8 cellular contexts compared by ENCODE assay signal in genomic region chr17:73165616-73166404, GRCh38. TPM values are rescaled to one million over a fixed set of nuclear protein-coding genes. Genes with fewer than 3 reads are reported as not detected.
DNase-seq lines count a peak whose midpoint lies in the region; ATAC-seq, FAIRE-seq and TF ChIP-seq lines count a peak whose summit lies in the region.

No MANE protein-coding gene starts in this region.

- POLR2A ChIA-PET in A549 (lab: Yijun Ruan, JAX) = no interaction called here

- 0 out of 6 replicates have a peak overlapping the region, but pooled peaks of 1 of the 2 experiments have one; percentile 5 for H3K27ac ChIP-seq in A549
- H3K27ac ChIP-seq in right lobe of liver = no peak overlapping the region
- peak overlapping the region; percentile 27 for H3K27ac ChIP-seq in vagina

- ATAC-seq in A549 (peak; percentile 2 to 44; a peak in 3 of 6 replicates), right lobe of liver (peak in 3 of 4 donors; percentile 8 to 36 (median 17)), GM18907 (IDR thresholded peaks at IDR 0.05; ENCODE audit: unreplicated experiment) (no peak)

- in situ Hi-C loops in GM13976 (cut with MboI; ENCODE audit: low sequenced_read_pairs, unreplicated experiment) = no loop called here

- H3K4me1 Mint-ChIP-seq in brain = peaks cover 43% of the 10 kb centered on the region

- peak overlapping the region; percentile 86 to 96 (median 91) for H3K4me3 Mint-ChIP-seq in brain

- H3K4me3 ChIP-seq in A549 (peak overlapping the region; percentile 56), right lobe of liver (peak overlapping the region; percentile 23 to 36 (median 29)), vagina (peak overlapping the region; percentile 37 to 49)

- no peak for FAIRE-seq in A549 (lab: Jason Lieb, UNC)

- TF ChIP-seq RAD21 in A549 (conservative IDR thresholded peaks at IDR 0.05 in 1 of 2, IDR thresholded peaks at IDR 0.05 in 1 of 2) = no peak

- intact Hi-C loops in right lobe of liver (cut with DNase I) (no loop called here), vagina (cut with DNase I) (no loop called here)

- peaks cover 26% of the 10 kb centered on the region for H3K36me3 Mint-ChIP-seq in brain

- peak overlapping the region; percentile 54 to 95 (median 85) for H3K27ac Mint-ChIP-seq in brain

- CTCF ChIA-PET in A549 (lab: Yijun Ruan, JAX) = interaction anchor here (0.9 to 12.0 kb wide), 8 partner anchors 9 to 609 kb away, joined by 3 to 205 read pairs (median 12); no protein-coding TSS in a partner anchor

- H3K27me3 Mint-ChIP-seq in brain = peaks cover 81% of the 10 kb centered on the region

- DNase-seq in A549 (ENCODE audit: low read depth in 1 of 2, low spot score in 1 of 2) = no peak
- peak; percentile 45 for DNase-seq in GM13976 (ENCODE audit: low spot score)
- no peak for DNase-seq in right lobe of liver
- DNase-seq in vagina (ENCODE audit: extremely low spot score in 2 of 2) = no peak
- DNase-seq in RKO (ENCODE audit: low spot score) = no peak
- no peak for DNase-seq in activated gamma-delta T cell (lab: John Stamatoyannopoulos, UW)

- TF ChIP-seq CTCF in A549 (IDR thresholded peaks at IDR 0.05) (no peak), GM13976 (IDR thresholded peaks at IDR 0.05; ENCODE audit: borderline replicate concordance, control extremely low read depth, extremely low read depth, insufficient read depth, missing control alignments) (no peak), brain (conservative IDR thresholded peaks at IDR 0.05) (no peak), right lobe of liver (IDR thresholded peaks at IDR 0.05) (no peak), vagina (IDR thresholded peaks at IDR 0.05) (no peak)

- H3K9me3 ChIP-seq in A549 (no peaks in the 10 kb centered on the region), right lobe of liver (no peaks in the 10 kb centered on the region), vagina (no peaks in the 10 kb centered on the region)

- H3K36me3 ChIP-seq in right lobe of liver (no peaks in the 10 kb centered on the region), vagina (no peaks in the 10 kb centered on the region)

- peak overlapping the region; percentile 99 for H3K4me2 ChIP-seq in A549

- TF ChIP-seq POLR2A in A549 (IDR thresholded peaks at IDR 0.05; ENCODE audit: low read length) (no peak), right lobe of liver (IDR thresholded peaks at IDR 0.05) (no peak), vagina (IDR thresholded peaks at IDR 0.05) (no peak)

- H3K27me3 ChIP-seq in right lobe of liver (no peaks in the 10 kb centered on the region), vagina (peaks cover 6% of the 10 kb centered on the region)

- peaks cover 27% of the 10 kb centered on the region for H3K4me1 ChIP-seq in A549
- peaks cover 0 to 25% (median 0%) of the 10 kb centered on the region in 4 donors for H3K4me1 ChIP-seq in right lobe of liver
- peaks cover 30% of the 10 kb centered on the region for H3K4me1 ChIP-seq in vagina

- no peak for TF ChIP-seq EP300 in A549 (IDR thresholded peaks at IDR 0.05)

- WGBS in A549 (ENCODE audit: missing lambda C conversion rate) = 3% methylated on average over 42 of the region's 51 CpGs
- WGBS in right lobe of liver (ENCODE audit: insufficient coverage, low coverage, low lambda C conversion rate, missing lambda C conversion rate) = 2% methylated on average over 15 of the region's 51 CpGs

- peaks cover 0 to 2% (median 0%) of the 10 kb centered on the region in 5 experiments for H3K9me3 Mint-ChIP-seq in brain

TF ChIP-seq in A549, 52 proteins besides CTCF, POLR2A, EP300 and RAD21:
- TF ChIP-seq ZSCAN20 (CRISPR knock-in tag; IDR thresholded peaks at IDR 0.05) = no peak
- TF ChIP-seq CEBPB (IDR thresholded peaks at IDR 0.05) = no peak
- no peak for TF ChIP-seq NR3C1 (IDR thresholded peaks at IDR 0.05)
- no peak for TF ChIP-seq BHLHE40 (IDR thresholded peaks at IDR 0.05; ENCODE audit: low read depth, low read length)
- 0 out of 2 replicates have a peak, but pooled peaks have one; percentile 44 for TF ChIP-seq RNF2 (IDR thresholded peaks at IDR 0.05; ENCODE audit: borderline replicate concordance, low read depth)
- no peak for TF ChIP-seq EHMT2 (IDR thresholded peaks at IDR 0.05; ENCODE audit: low read depth)
- no peak for TF ChIP-seq HES2 (IDR thresholded peaks at IDR 0.05)

RNA-seq across cellular contexts. Expression of gene SSTR2, which starts 1.0 kb away (rescaled TPM):
- polyA plus RNA-seq in A549 (2011; rRNA removed) (0.04 and 0.07 TPM in 2 replicates), A549 (2017; fragmentation: RNase III; extraction: RNeasy Plus Mini Kit Qiagen cat#74134 plus additional on column Dnase treatment) (0.04 to 0.13 TPM (median 0.04 TPM) in 3 replicates), brain (ENCODE audit: insufficient read depth, low read depth, low replicate concordance) (7.7 TPM)
- 0.03 TPM in 2 replicates for polyA plus RNA-seq in A549 (2012; cell fraction: cytosol; rRNA removed)
- 0.01 and 0.04 TPM in 2 replicates for polyA plus RNA-seq in A549 (2012; cell fraction: nucleus; rRNA removed)
- polyA minus RNA-seq in A549 (2011; rRNA and poly(A)+ RNA removed) = 0.10 and 0.17 TPM in 2 replicates
- total RNA-seq in right lobe of liver (1 to 10 TPM in 1 of 6 experiments, under 1 TPM in 5; 0.12 to 1.2 (median 0.51) TPM), vagina (1.2 TPM)

RNA-seq across cellular contexts. Expression of gene COG1, which starts 27.0 kb away (rescaled TPM):
- 26.0 and 30.6 TPM in 2 replicates for polyA plus RNA-seq in A549 (2011; rRNA removed)
- polyA plus RNA-seq in A549 (2012; cell fraction: cytosol; rRNA removed) = 21.0 and 22.6 TPM in 2 replicates
- polyA plus RNA-seq in A549 (2012; cell fraction: nucleus; rRNA removed) = 38.5 and 46.0 TPM in 2 replicates
- polyA plus RNA-seq in A549 (2017; fragmentation: RNase III; extraction: RNeasy Plus Mini Kit Qiagen cat#74134 plus additional on column Dnase treatment) = 19.5 to 22.1 TPM (median 21.7 TPM) in 3 replicates
- polyA minus RNA-seq in A549 (2011; rRNA and poly(A)+ RNA removed) = 49.8 and 51.7 TPM in 2 replicates
- polyA plus RNA-seq in brain (ENCODE audit: insufficient read depth, low read depth, low replicate concordance) = 99.7 TPM
- total RNA-seq in right lobe of liver = 10 to 100 TPM; 10.5 to 24.7 (median 16.9) TPM
- total RNA-seq in vagina = 30.9 TPM
